ENCODE assay signal across 12 cellular contexts in genomic region chr2:216590780-216591179, GRCh38. TPM values are rescaled to one million over a fixed set of nuclear protein-coding genes. Genes with fewer than 3 reads are reported as not detected.
DNase-seq lines count a peak whose midpoint lies in the region; ATAC-seq and TF ChIP-seq lines count a peak whose summit lies in the region.
"Had no signal": no experiment of that assay in that cellular context is flagged by ENCODE, and none has a peak within 500 bp of the region (broad histone marks: within the 10 kb centered on the region; RNA-seq: fewer than 3 reads in every experiment).

No MANE protein-coding gene starts in this region.

- no peaks in the 10 kb centered on the region for H3K27me3 ChIP-seq in SK-N-SH (ENCODE audit: insufficient read depth)
- H3K27me3 ChIP-seq in cardiac muscle cell = no peaks in the 10 kb centered on the region
- no peaks in the 10 kb centered on the region for H3K27me3 ChIP-seq in osteoblast (ENCODE audit: insufficient read depth, low read length)
- H3K27me3 ChIP-seq: ascending aorta had no signal

- H3K4me1 ChIP-seq in SK-N-SH (ENCODE audit: control insufficient read depth in 1 of 2, insufficient read depth in 2 of 2, low read depth in 1 of 2, low read length in 1 of 2) (peaks cover 14 to 21% of the 10 kb centered on the region in 2 experiments), cardiac muscle cell (ENCODE audit: low read depth) (no peaks in the 10 kb centered on the region), osteoblast (ENCODE audit: insufficient read depth, low read length) (no peaks in the 10 kb centered on the region)

- H3K4me2 ChIP-seq in SK-N-SH (no peak overlapping the region), osteoblast (ENCODE audit: insufficient read depth, low read length) (no peak overlapping the region)

- 82% methylated on average over 8 of the region's 9 CpGs for WGBS in SK-N-SH (ENCODE audit: low lambda C conversion rate)

- DNase-seq in DMS 273 (lab: John Stamatoyannopoulos, UW; ENCODE audit: unreplicated experiment) (peak; percentile 88), SK-N-SH (peak; percentile 30), cardiac muscle cell (ENCODE audit: low read depth in 1 of 2, low spot score in 1 of 2) (peak in 1 of 2 donors; percentile 80), osteoblast (ENCODE audit: insufficient read length, low spot score, missing footprints) (no peak), pons (ENCODE audit: low spot score) (no peak)
- no peak for DNase-seq in stimulated activated CD4-positive, alpha-beta T cell treated with anti-CD3 and anti-CD28 coated beads, Interleukin-2, amount 100 ng/mL, for 24 hours
- DNase-seq in activated naive CD4-positive, alpha-beta T cell (lab: John Stamatoyannopoulos, UW) = no peak
- DNase-seq: kidney glomerular epithelial cell, NCI-H526, T-cell had no signal

- TF ChIP-seq EP300 in SK-N-SH (IDR thresholded peaks at IDR 0.05; ENCODE audit: borderline replicate concordance in 1 of 2, low read depth in 1 of 2, low read length in 1 of 2) = no peak

- H3K79me2 ChIP-seq in SK-N-SH (ENCODE audit: insufficient read depth) (no peaks in the 10 kb centered on the region), osteoblast (ENCODE audit: insufficient read depth, low read length) (no peaks in the 10 kb centered on the region)

- no peaks in the 10 kb centered on the region for H3K9me3 ChIP-seq in SK-N-SH
- H3K9me3 ChIP-seq in cardiac muscle cell (ENCODE audit: low read depth) = no peaks in the 10 kb centered on the region
- H3K9me3 ChIP-seq in osteoblast (ENCODE audit: low read depth, low read length) = no peaks in the 10 kb centered on the region
- H3K9me3 ChIP-seq: ascending aorta had no signal

- no peak overlapping the region for H3K9ac ChIP-seq in SK-N-SH

- H3K36me3 ChIP-seq in SK-N-SH (replicated peaks in 1 of 2; ENCODE audit: control insufficient read depth in 1 of 2, insufficient read depth in 2 of 2, low read length in 1 of 2) = no peaks in the 10 kb centered on the region
- H3K36me3 ChIP-seq in cardiac muscle cell = no peaks in the 10 kb centered on the region
- no peaks in the 10 kb centered on the region for H3K36me3 ChIP-seq in osteoblast (ENCODE audit: insufficient read depth, low read length)
- H3K36me3 ChIP-seq: ascending aorta had no signal

- H3K27ac ChIP-seq in SK-N-SH (ENCODE audit: low read depth in 2 of 2, low read length in 1 of 2) (no peak overlapping the region), cardiac muscle cell (no peak overlapping the region), osteoblast (ENCODE audit: low read depth, low read length) (no peak overlapping the region)
- H3K27ac ChIP-seq: ascending aorta had no signal

- H4K20me1 ChIP-seq in SK-N-SH (ENCODE audit: insufficient read depth) (no peaks in the 10 kb centered on the region), osteoblast (ENCODE audit: insufficient read depth, low read length) (no peaks in the 10 kb centered on the region)

- ATAC-seq in HG02870 (IDR thresholded peaks at IDR 0.05; ENCODE audit: unreplicated experiment) = no peak
- ATAC-seq: T-cell had no signal

- POLR2A ChIA-PET in SK-N-SH (lab: Yijun Ruan, JAX) = interaction anchor here (1.2 kb wide), 1 partner anchor 36 kb away, joined by 3 read pairs; no protein-coding TSS in a partner anchor

- no peak overlapping the region for H2AFZ ChIP-seq in SK-N-SH (ENCODE audit: low read depth)
- peak overlapping the region; percentile 1 for H2AFZ ChIP-seq in osteoblast (ENCODE audit: low read length)

- H3F3A ChIP-seq in SK-N-SH (replicated peaks; ENCODE audit: insufficient read depth) = no peaks in the 10 kb centered on the region

- 0 out of 2 replicates have a peak, but pooled peaks have one; percentile 7 for TF ChIP-seq RAD21 in SK-N-SH (IDR thresholded peaks at IDR 0.05; ENCODE audit: low read length)

- H3K9me2 ChIP-seq in SK-N-SH = no peaks in the 10 kb centered on the region

- TF ChIP-seq CTCF in SK-N-SH (IDR thresholded peaks at IDR 0.05) (no peak), cardiac muscle cell (IDR thresholded peaks at IDR 0.05; ENCODE audit: low read depth, low read length) (peak; percentile 23), osteoblast (IDR thresholded peaks at IDR 0.05; ENCODE audit: extremely low read depth, low read depth, low read length) (no peak)

- H3K4me3 ChIP-seq in SK-N-SH (ENCODE audit: low read depth in 2 of 2, low read length in 1 of 2) = no peak overlapping the region
- no peak overlapping the region for H3K4me3 ChIP-seq in cardiac muscle cell
- H3K4me3 ChIP-seq in osteoblast (ENCODE audit: insufficient read depth, low read length) = no peak overlapping the region
- H3K4me3 ChIP-seq: ascending aorta had no signal

- CTCF ChIA-PET in SK-N-SH (lab: Yijun Ruan, JAX) = interaction anchor here (1.0 to 3.0 kb wide), 5 partner anchors 15 to 76 kb away, joined by 3 to 11 read pairs (median 3); no protein-coding TSS in a partner anchor

TF ChIP-seq in SK-N-SH, 30 proteins besides CTCF, POLR2A, EP300 and RAD21:
- no peak for TF ChIP-seq USF2 (IDR thresholded peaks at IDR 0.05; ENCODE audit: borderline replicate concordance, low read depth, low read length)
- TF ChIP-seq FOSL2 (IDR thresholded peaks at IDR 0.05; ENCODE audit: borderline replicate concordance, low read depth) = no peak
- TF ChIP-seq RCOR1 (IDR thresholded peaks at IDR 0.05; ENCODE audit: low read length) = no peak
- TF ChIP-seq RXRA (IDR thresholded peaks at IDR 0.05; ENCODE audit: borderline replicate concordance, low read depth) = no peak
- TF ChIP-seq FOXJ3 (CRISPR knock-in tag; IDR thresholded peaks at IDR 0.05) = no peak
- no peak for TF ChIP-seq MAX (IDR thresholded peaks at IDR 0.05; ENCODE audit: low read depth)
- TF ChIP-seq ELF1 (IDR thresholded peaks at IDR 0.05) = no peak
- TF ChIP-seq NRF1 (IDR thresholded peaks at IDR 0.05; ENCODE audit: low read depth, low read length) = no peak
- no peak for TF ChIP-seq TEAD4 (IDR thresholded peaks at IDR 0.05; ENCODE audit: borderline replicate concordance, insufficient read depth)

RNA-seq across cellular contexts. Expression of gene IGFBP2, which starts 42.4 kb away (rescaled TPM):
- polyA plus RNA-seq in SK-N-SH (2012; rRNA removed) = 668 and 695 TPM in 2 replicates
- 286 and 490 TPM in 2 replicates for polyA plus RNA-seq in SK-N-SH (2012; cell fraction: cytosol; rRNA removed)
- polyA plus RNA-seq in SK-N-SH (2012; cell fraction: nucleus; rRNA removed) = 566 and 589 TPM in 2 replicates
- 402 and 451 TPM in 2 replicates for total RNA-seq in cardiac muscle cell
- 476 and 569 TPM in 2 replicates for polyA plus RNA-seq in cardiac muscle cell
- 6.5 and 11.2 TPM in 2 replicates for total RNA-seq in osteoblast

Comparison
In these comparisons a context has a peak if more than half of its experiments do, and no peak if none do; other contexts are left out.
1. DNase-seq: peak in DMS 273 (single experiment) and SK-N-SH (single experiment); none in osteoblast (single experiment), stimulated activated CD4-positive, alpha-beta T cell treated with anti-CD3 and anti-CD28 coated beads, Interleukin-2, amount 100 ng/mL, for 24 hours (0 of 2), pons (single experiment) and activated naive CD4-positive, alpha-beta T cell (0 of 4).
2. RNA of gene IGFBP2, which starts 42.4 kb away (total RNA-seq): 402 to 451 TPM in cardiac muscle cell; 6.5 to 11.2 TPM in osteoblast; every median in the first group is over 10 times any median in the second.